Comparison of ENCODE assay signal across 21 cellular contexts in genomic region chr1:201272838-201273237, GRCh38. TPM values are rescaled to one million over a fixed set of nuclear protein-coding genes. Genes with fewer than 3 reads are reported as not detected.
DNase-seq lines count a peak whose midpoint lies in the region; ATAC-seq, FAIRE-seq and TF ChIP-seq lines count a peak whose summit lies in the region.
"Had no signal": no experiment of that assay in that cellular context is flagged by ENCODE, and none has a peak within 500 bp of the region (broad histone marks: within the 10 kb centered on the region; RNA-seq: fewer than 3 reads in every experiment).

No MANE protein-coding gene starts in this region.

- no peak overlapping the region for H3K27ac ChIP-seq in HEK293 (ENCODE audit: extremely low read depth, low read depth, low read length)
- no peak overlapping the region for H3K27ac ChIP-seq in naive thymus-derived CD4-positive, alpha-beta T cell (ENCODE audit: low read depth, low read length)
- H3K27ac ChIP-seq: 22Rv1, KMS-11, SJSA1 had no signal

- peaks cover under 1 to 22% (median 17%) of the 10 kb centered on the region in 5 donors for H3K27me3 Mint-ChIP-seq in naive thymus-derived CD4-positive, alpha-beta T cell

- intact Hi-C loops in naive thymus-derived CD4-positive, alpha-beta T cell (cut with micrococcal nuclease): no loop called here

- no peak overlapping the region for H3K4me3 Mint-ChIP-seq in naive thymus-derived CD4-positive, alpha-beta T cell
- H3K4me3 Mint-ChIP-seq: CD8-positive, alpha-beta T cell; H9 had no signal

- H3K4me1 Mint-ChIP-seq in naive thymus-derived CD4-positive, alpha-beta T cell: no peaks in the 10 kb centered on the region

- no peak overlapping the region for H3K27ac Mint-ChIP-seq in naive thymus-derived CD4-positive, alpha-beta T cell
- H3K27ac Mint-ChIP-seq: CD8-positive, alpha-beta T cell had no signal

- peak; percentile 60 for DNase-seq in A172 (ENCODE audit: low spot score)
- DNase-seq in bronchial epithelial cell (ENCODE audit: low read depth): no peak
- DNase-seq in kidney tubule cell (ENCODE audit: low spot score): peak; percentile 62
- no peak for DNase-seq in NCI-H774 (lab: John Stamatoyannopoulos, UW)
- no peak for DNase-seq in SHP77 (lab: John Stamatoyannopoulos, UW)
- no peak for DNase-seq in DMS 273 treated with DMSO at 0.1 percent for 48 hours (lab: John Stamatoyannopoulos, UW)
- DNase-seq in naive thymus-derived CD4-positive, alpha-beta T cell: no peak
- DNase-seq: AML-193; C1 segment of cervical spinal cord; CD8-positive, alpha-beta T cell; DMS153; GF-D8; H9; NCI-H1694; NCI-H446; NCI-H526 had no signal

- POLR2A ChIA-PET in HEK293 (lab: Yijun Ruan, JAX): no interaction called here
- POLR2A ChIA-PET in naive thymus-derived CD4-positive, alpha-beta T cell (lab: Charles Lee): no interaction called here

- no peaks in the 10 kb centered on the region for H3K4me1 ChIP-seq in HEK293 (ENCODE audit: control insufficient read depth, insufficient read depth, low read length)
- H3K4me1 ChIP-seq in naive thymus-derived CD4-positive, alpha-beta T cell (ENCODE audit: control insufficient read depth in 2 of 2, insufficient read depth in 2 of 2, low read length in 2 of 2): no peaks in the 10 kb centered on the region

- H3K27me3 ChIP-seq in bronchial epithelial cell (ENCODE audit: control insufficient read depth, insufficient read depth, low read length): no peaks in the 10 kb centered on the region
- no peaks in the 10 kb centered on the region for H3K27me3 ChIP-seq in naive thymus-derived CD4-positive, alpha-beta T cell (ENCODE audit: control insufficient read depth in 2 of 2, insufficient read depth in 2 of 2, low read length in 2 of 2)
- H3K27me3 ChIP-seq: SJSA1 had no signal

- TF ChIP-seq CTCF in HEK293 (tag by site-specific recombination; IDR thresholded peaks at IDR 0.05) (no peak), bronchial epithelial cell (IDR thresholded peaks at IDR 0.05; ENCODE audit: insufficient read depth, low read length, severe bottlenecking) (no peak)

- H3K36me3 ChIP-seq in HEK293 (ENCODE audit: control insufficient read depth in 2 of 2, insufficient read depth in 1 of 2, low read length in 2 of 2) (no peaks in the 10 kb centered on the region), bronchial epithelial cell (ENCODE audit: control insufficient read depth, insufficient read depth, low read length) (no peaks in the 10 kb centered on the region)
- no peaks in the 10 kb centered on the region for H3K36me3 ChIP-seq in naive thymus-derived CD4-positive, alpha-beta T cell (ENCODE audit: control insufficient read depth in 2 of 3, insufficient read depth in 3 of 3, low read length in 3 of 3)
- H3K36me3 ChIP-seq: SJSA1 had no signal

- CTCF ChIA-PET in HEK293 (lab: Yijun Ruan, JAX): interaction anchor here (1.0 to 2.5 kb wide), 4 partner anchors 10 to 228 kb away, joined by 3 to 8 read pairs (median 4); no protein-coding TSS in a partner anchor
- CTCF ChIA-PET in naive thymus-derived CD4-positive, alpha-beta T cell (lab: Charles Lee): interaction anchor here (1.3 kb wide), 1 partner anchor 19 kb away, joined by 5 read pairs; no protein-coding TSS in a partner anchor

- ATAC-seq in naive thymus-derived CD4-positive, alpha-beta T cell: no peak
- ATAC-seq: CD8-positive, alpha-beta T cell had no signal

- no peak overlapping the region for H3K4me3 ChIP-seq in HEK293 (ENCODE audit: low read depth, low read length)
- no peak overlapping the region for H3K4me3 ChIP-seq in bronchial epithelial cell (ENCODE audit: low read depth, low read length)
- H3K4me3 ChIP-seq in naive thymus-derived CD4-positive, alpha-beta T cell (ENCODE audit: low read length): no peak overlapping the region
- H3K4me3 ChIP-seq: SJSA1 had no signal

- no peaks in the 10 kb centered on the region for H3K9me3 ChIP-seq in HEK293 (ENCODE audit: control insufficient read depth, insufficient read depth, low read depth, low read length)
- H3K9me3 ChIP-seq in naive thymus-derived CD4-positive, alpha-beta T cell (ENCODE audit: control insufficient read depth in 2 of 3, low read length in 3 of 3): no peaks in the 10 kb centered on the region
- H3K9me3 ChIP-seq: SJSA1 had no signal

- peak; percentile 91 for FAIRE-seq in bronchial epithelial cell (lab: Jason Lieb, UNC)

- no peaks in the 10 kb centered on the region for H3K36me3 Mint-ChIP-seq in naive thymus-derived CD4-positive, alpha-beta T cell
- H3K36me3 Mint-ChIP-seq: CD8-positive, alpha-beta T cell had no signal

- no peaks in the 10 kb centered on the region for H3K9me3 Mint-ChIP-seq in naive thymus-derived CD4-positive, alpha-beta T cell
- H3K9me3 Mint-ChIP-seq: CD8-positive, alpha-beta T cell; H9 had no signal

TF ChIP-seq in HEK293, 187 proteins besides CTCF, POLR2A, EP300 and RAD21:
- TF ChIP-seq ZNF18 (tag by site-specific recombination; IDR thresholded peaks at IDR 0.05) (no peak), ZNF501 (tag by site-specific recombination; IDR thresholded peaks at IDR 0.05) (no peak), ZNF184 (tag by site-specific recombination; IDR thresholded peaks at IDR 0.05) (no peak), GLIS1 (tag by site-specific recombination; IDR thresholded peaks at IDR 0.05) (peak; percentile 52), ZNF426 (tag by site-specific recombination; IDR thresholded peaks at IDR 0.05) (no peak), PRDM10 (tag by site-specific recombination; IDR thresholded peaks at IDR 0.05) (peak; percentile 40)

RNA-seq across cellular contexts. Expression of gene PKP1, which starts 10.5 kb away (rescaled TPM):
- not detected in 2 replicates for total RNA-seq in A172 (2014; rRNA removed; shearing (Covaris generic))
- 117 and 337 TPM in 2 replicates for total RNA-seq in bronchial epithelial cell
- total RNA-seq in naive thymus-derived CD4-positive, alpha-beta T cell: not detected
- polyA plus RNA-seq in naive thymus-derived CD4-positive, alpha-beta T cell: not detected
- total RNA-seq: CD8-positive, alpha-beta T cell; HT1080; SJSA1 had no signal

Comparison
In these comparisons a context has a peak if more than half of its experiments do, and no peak if none do; other contexts are left out.
1. DNase-seq: peak in A172 (single experiment) and kidney tubule cell (single experiment); none in bronchial epithelial cell (single experiment), NCI-H774 (single experiment), SHP77 (0 of 2), DMS 273 treated with DMSO at 0.1 percent for 48 hours (single experiment) and naive thymus-derived CD4-positive, alpha-beta T cell (0 of 9).
2. RNA of gene PKP1, which starts 10.5 kb away (total RNA-seq): 117 to 337 TPM in bronchial epithelial cell; not detected in A172 and not detected in naive thymus-derived CD4-positive, alpha-beta T cell; every median in the first group is over 100 times any median in the second.